Comparison of ENCODE assay signal across 23 cellular contexts in the genomic region with DNA sequence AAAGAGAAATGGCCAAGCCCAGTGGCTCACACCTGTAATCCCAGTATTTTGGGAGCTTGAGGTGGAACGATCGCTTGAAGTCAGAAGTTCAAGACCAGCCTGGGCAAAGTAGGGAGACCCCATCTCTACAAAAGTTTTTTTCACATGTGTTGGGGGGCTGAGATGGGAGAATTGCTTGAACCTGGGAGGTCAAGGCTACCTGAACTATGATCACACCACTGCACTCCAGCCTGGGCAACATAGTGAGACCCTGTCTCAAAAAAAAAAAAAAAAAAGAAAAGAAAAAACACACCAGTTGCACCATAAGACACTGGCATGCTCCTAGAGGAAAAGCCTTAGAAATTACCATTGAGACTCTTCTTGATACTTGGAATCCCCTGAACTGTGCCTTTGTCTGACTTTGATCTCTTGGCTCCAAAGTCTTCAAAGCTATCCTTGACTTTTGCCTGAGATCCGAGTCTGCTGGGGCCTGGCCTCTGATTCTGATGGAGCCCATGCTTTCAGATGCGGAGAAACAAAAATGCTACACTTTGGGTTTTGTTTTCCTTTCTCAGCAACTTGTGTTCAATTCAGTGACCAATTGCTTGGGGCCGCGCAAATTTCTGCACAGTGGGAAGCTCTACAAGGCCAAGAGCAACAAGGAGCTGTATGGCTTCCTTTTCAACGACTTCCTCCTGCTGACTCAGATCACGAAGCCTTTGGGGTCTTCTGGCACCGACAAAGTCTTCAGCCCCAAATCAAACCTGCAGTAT. TPM values are rescaled to one million over a fixed set of nuclear protein-coding genes. Genes with fewer than 3 reads are reported as not detected.
DNase-seq lines count a peak whose midpoint lies in the region; ATAC-seq and TF ChIP-seq lines count a peak whose summit lies in the region.
"Had no signal": no experiment of that assay in that cellular context is flagged by ENCODE, and none has a peak within 500 bp of the region (broad histone marks: within the 10 kb centered on the region; RNA-seq: fewer than 3 reads in every experiment).

No MANE protein-coding gene starts in this region.

- peak overlapping the region; percentile 14 for H3K27ac Mint-ChIP-seq in chondrocyte (ENCODE audit: unreplicated experiment)
- H3K27ac Mint-ChIP-seq: B cell; CD8-positive, alpha-beta T cell had no signal

- no peak overlapping the region for H2AFZ ChIP-seq in osteoblast (ENCODE audit: low read length)

- no peaks in the 10 kb centered on the region for H4K20me1 ChIP-seq in osteoblast (ENCODE audit: insufficient read depth, low read length)

- H3K36me3 Mint-ChIP-seq in chondrocyte (ENCODE audit: low read depth), result no peaks in the 10 kb centered on the region
- H3K36me3 Mint-ChIP-seq: CD8-positive, alpha-beta T cell had no signal

- peaks cover 26% of the 10 kb centered on the region for H3K27me3 ChIP-seq in osteoblast (ENCODE audit: insufficient read depth, low read length)
- H3K27me3 ChIP-seq: MG63 had no signal

- intact Hi-C loops in left cardiac atrium (cut with DNase I), result no loop called here

- H3K27me3 Mint-ChIP-seq in chondrocyte (ENCODE audit: low read depth), result no peaks in the 10 kb centered on the region

- ATAC-seq in left cardiac atrium, result no peak
- ATAC-seq in GM19467 (IDR thresholded peaks at IDR 0.05; ENCODE audit: unreplicated experiment), result no peak
- ATAC-seq: CD8-positive, alpha-beta T cell; Panc1 had no signal

- H3K4me3 ChIP-seq in astrocyte of the cerebellum (ENCODE audit: low read depth, low read length) (no peak overlapping the region), osteoblast (ENCODE audit: insufficient read depth, low read length) (no peak overlapping the region)
- H3K4me3 ChIP-seq: HAP-1, MG63, SK-N-MC had no signal

- TF ChIP-seq CTCF in astrocyte of the cerebellum (IDR thresholded peaks at IDR 0.05; ENCODE audit: low read depth, low read length, missing control alignments), result no peak
- no peak for TF ChIP-seq CTCF in chondrocyte (IDR thresholded peaks at IDR 0.05)
- TF ChIP-seq CTCF in osteoblast (IDR thresholded peaks at IDR 0.05; ENCODE audit: extremely low read depth, low read depth, low read length), result no peak

- in situ Hi-C loops in astrocyte of the cerebellum (cut with HindIII; ENCODE audit: low sequenced_read_pairs), result no loop called here

- no peaks in the 10 kb centered on the region for H3K36me3 ChIP-seq in osteoblast (ENCODE audit: insufficient read depth, low read length)
- H3K36me3 ChIP-seq: HAP-1, MG63 had no signal

- no peaks in the 10 kb centered on the region for H3K79me2 ChIP-seq in osteoblast (ENCODE audit: insufficient read depth, low read length)

- no peak overlapping the region for H3K27ac ChIP-seq in osteoblast (ENCODE audit: low read depth, low read length)
- H3K27ac ChIP-seq: C4-2B, SK-N-MC had no signal

- H3K4me3 Mint-ChIP-seq in chondrocyte (ENCODE audit: unreplicated experiment), result no peak overlapping the region
- H3K4me3 Mint-ChIP-seq: B cell; CD8-positive, alpha-beta T cell had no signal

- peaks cover 10% of the 10 kb centered on the region for H3K4me1 ChIP-seq in osteoblast (ENCODE audit: insufficient read depth, low read length)
- H3K4me1 ChIP-seq: Caco-2 had no signal

- DNase-seq in astrocyte of the cerebellum (ENCODE audit: low read depth), result peak; percentile 68
- DNase-seq in chondrocyte (ENCODE audit: low spot score), result no peak
- peak; percentile 59 for DNase-seq in osteoblast (ENCODE audit: insufficient read length, low spot score, missing footprints)
- DNase-seq in left cardiac atrium, result no peak
- no peak for DNase-seq in AML-193 (lab: John Stamatoyannopoulos, UW)
- DNase-seq in RKO (ENCODE audit: low spot score), result no peak
- DNase-seq: Caco-2; CD8-positive, alpha-beta T cell; GOT3; KG1; MG63; NCI-H1105 treated with DMSO at 0.1 percent for 48 hours; NCI-H146; NCI-H1930; NCI-H446 treated with DMSO at 0.1 percent for 48 hours; NCI-H526 treated with DMSO at 0.1 percent for 48 hours; SHP77 treated with DMSO at 0.1 percent for 48 hours had no signal

- H3K4me1 Mint-ChIP-seq in chondrocyte (ENCODE audit: low read depth), result peaks cover 34% of the 10 kb centered on the region
- H3K4me1 Mint-ChIP-seq: B cell had no signal

- no peaks in the 10 kb centered on the region for H3K9me3 ChIP-seq in osteoblast (ENCODE audit: low read depth, low read length)
- H3K9me3 ChIP-seq: Caco-2, HAP-1, MG63 had no signal

- H3K4me2 ChIP-seq in osteoblast (ENCODE audit: insufficient read depth, low read length), result no peak overlapping the region

- H3K9me3 Mint-ChIP-seq in chondrocyte (ENCODE audit: low read depth), result no peaks in the 10 kb centered on the region
- H3K9me3 Mint-ChIP-seq: CD8-positive, alpha-beta T cell had no signal

RNA-seq across cellular contexts. Expression of a gene that starts 33.7 kb away (rescaled TPM):
- total RNA-seq in chondrocyte (129 to 131 TPM (median 131 TPM) in 3 replicates), osteoblast (115 and 128 TPM in 2 replicates), left cardiac atrium (100 to 1,000 TPM; 534 to 568 TPM)

Comparison
In these comparisons a context has a peak if more than half of its experiments do, and no peak if none do; other contexts are left out.
1. DNase-seq: peak in astrocyte of the cerebellum (single experiment) and osteoblast (single experiment); none in chondrocyte (single experiment), left cardiac atrium (single experiment), AML-193 (0 of 2) and RKO (single experiment).